13 cellular contexts compared by ENCODE assay signal in genomic region chr5:160479926-160480325, GRCh38. TPM values are rescaled to one million over a fixed set of nuclear protein-coding genes. Genes with fewer than 3 reads are reported as not detected.
A peak's percentile ranks its signal among the peaks of the same experiment; 100 is the strongest.
DNase-seq lines count a peak whose midpoint lies in the region; ATAC-seq, FAIRE-seq and TF ChIP-seq lines count a peak whose summit lies in the region.
"Had no signal": no experiment of that assay in that cellular context is flagged by ENCODE, and none has a peak within 500 bp of the region (broad histone marks: within the 10 kb centered on the region; RNA-seq: fewer than 3 reads in every experiment).

No MANE protein-coding gene starts in this region.

- H4K20me1 ChIP-seq in osteoblast (ENCODE audit: insufficient read depth, low read length): no peaks in the 10 kb centered on the region

- H3K27me3 ChIP-seq in MG63: no peaks in the 10 kb centered on the region
- no peaks in the 10 kb centered on the region for H3K27me3 ChIP-seq in osteoblast (ENCODE audit: insufficient read depth, low read length)
- H3K27me3 ChIP-seq: right atrium auricular region had no signal

- TF ChIP-seq POLR2A in GM12891 (IDR thresholded peaks at IDR 0.05; ENCODE audit: low read depth, low read length): no peak

- no peak for DNase-seq in activated CD4-positive, CD25-positive, alpha-beta regulatory T cell (lab: John Stamatoyannopoulos, UW)
- peak; percentile 84 for DNase-seq in MG63
- peak; percentile 50 for DNase-seq in cerebellar cortex (ENCODE audit: low spot score)
- peak; percentile 53 for DNase-seq in osteoblast (ENCODE audit: insufficient read length, low spot score, missing footprints)
- no peak for DNase-seq in GM20000 (ENCODE audit: low spot score)
- no peak for DNase-seq in GM12891 (ENCODE audit: insufficient read length, low spot score)
- no peak for DNase-seq in left lobe of liver (ENCODE audit: low spot score)
- DNase-seq: NCI-H1436, SIG-M5 had no signal

- H2AFZ ChIP-seq in osteoblast (ENCODE audit: low read length): peak overlapping the region; percentile 57

- no peaks in the 10 kb centered on the region for H3K9me3 ChIP-seq in MG63
- no peaks in the 10 kb centered on the region for H3K9me3 ChIP-seq in osteoblast (ENCODE audit: low read depth, low read length)
- H3K9me3 ChIP-seq: right atrium auricular region had no signal

- peak overlapping the region; percentile 50 for H3K27ac ChIP-seq in osteoblast (ENCODE audit: low read depth, low read length)
- H3K27ac ChIP-seq: right atrium auricular region had no signal

- no peaks in the 10 kb centered on the region for H3K79me2 ChIP-seq in osteoblast (ENCODE audit: insufficient read depth, low read length)

- FAIRE-seq in GM12891 (lab: Jason Lieb, UNC): no peak
- FAIRE-seq: endometrium, GM12892 had no signal

- peaks cover 15% of the 10 kb centered on the region for H3K4me1 ChIP-seq in osteoblast (ENCODE audit: insufficient read depth, low read length)
- H3K4me1 ChIP-seq: right atrium auricular region had no signal

- ATAC-seq in activated CD4-positive, CD25-positive, alpha-beta regulatory T cell treated with anti-CD3 and anti-CD28 coated beads, Interleukin-2, amount 50 U/mL, for 24 hours: peak; percentile 87 to 91
- no peak for ATAC-seq in left lobe of liver

- TF ChIP-seq CTCF in osteoblast (IDR thresholded peaks at IDR 0.05; ENCODE audit: extremely low read depth, low read depth, low read length) (no peak), GM20000 (IDR thresholded peaks at IDR 0.05; ENCODE audit: extremely low read depth, missing control alignments) (no peak)

- H3K36me3 ChIP-seq in MG63 (no peaks in the 10 kb centered on the region), osteoblast (ENCODE audit: insufficient read depth, low read length) (no peaks in the 10 kb centered on the region)
- H3K36me3 ChIP-seq: right atrium auricular region had no signal

- H3K4me3 ChIP-seq in MG63: no peak overlapping the region
- peak overlapping the region; percentile 15 for H3K4me3 ChIP-seq in osteoblast (ENCODE audit: insufficient read depth, low read length)
- H3K4me3 ChIP-seq: right atrium auricular region had no signal

- H3K4me2 ChIP-seq in osteoblast (ENCODE audit: insufficient read depth, low read length): peak overlapping the region; percentile 61

TF ChIP-seq in GM12891, 5 proteins besides CTCF, POLR2A, EP300 and RAD21:
- no peak for TF ChIP-seq POU2F2 (IDR thresholded peaks at IDR 0.05; ENCODE audit: low read depth, low read length)
- no peak for TF ChIP-seq POLR2AphosphoS5 (IDR thresholded peaks at IDR 0.05; ENCODE audit: low read depth, low read length)
- no peak for TF ChIP-seq PAX5 (IDR thresholded peaks at IDR 0.05; ENCODE audit: insufficient read depth, low read length, severe bottlenecking)
- no peak for TF ChIP-seq SPI1 (IDR thresholded peaks at IDR 0.05; ENCODE audit: low read depth, low read length)
- TF ChIP-seq TAF1 (IDR thresholded peaks at IDR 0.05; ENCODE audit: low read depth, low read length): no peak
TF ChIP-seq in GM12891: peak in this region for 0.

RNA-seq across cellular contexts. Expression of gene PTTG1, which starts 58.3 kb away (rescaled TPM):
- 567 and 761 TPM in 2 replicates for total RNA-seq in MG63 (2014; rRNA removed; shearing (Covaris generic); ENCODE audit: low replicate concordance)
- total RNA-seq in osteoblast (29.8 and 41.3 TPM in 2 replicates), left lobe of liver (0.83 TPM)
- polyA plus RNA-seq in GM12891 (2012; ENCODE audit: low read depth, missing spikeins): 176 TPM

Comparison
In these comparisons a context has a peak if more than half of its experiments do, and no peak if none do; other contexts are left out.
1. DNase-seq: peak in MG63 (single experiment), cerebellar cortex (single experiment) and osteoblast (single experiment); none in activated CD4-positive, CD25-positive, alpha-beta regulatory T cell (0 of 4), GM20000 (single experiment), GM12891 (single experiment) and left lobe of liver (single experiment).
2. RNA of gene PTTG1, which starts 58.3 kb away (total RNA-seq): 567 to 761 TPM in MG63 and 29.8 to 41.3 TPM in osteoblast; 0.83 TPM in left lobe of liver (single experiment); every median in the first group is over 10 times any median in the second.